10 cellular contexts compared by ENCODE assay signal in genomic region chr1:53888716-53889115, GRCh38. TPM values are rescaled to one million over a fixed set of nuclear protein-coding genes. Genes with fewer than 3 reads are reported as not detected.
A peak's percentile ranks its signal among the peaks of the same experiment; 100 is the strongest.
DNase-seq lines count a peak whose midpoint lies in the region; ATAC-seq, FAIRE-seq and TF ChIP-seq lines count a peak whose summit lies in the region.
"Had no signal": no experiment of that assay in that cellular context is flagged by ENCODE, and none has a peak within 500 bp of the region (broad histone marks: within the 10 kb centered on the region; RNA-seq: fewer than 3 reads in every experiment).

No MANE protein-coding gene starts in this region.

- no peaks in the 10 kb centered on the region for H3K9me3 Mint-ChIP-seq in chondrocyte (ENCODE audit: low read depth)
- H3K9me3 Mint-ChIP-seq in natural killer cell: no peaks in the 10 kb centered on the region

- H3K4me1 Mint-ChIP-seq in chondrocyte (ENCODE audit: low read depth): peaks cover 21% of the 10 kb centered on the region
- H3K4me1 Mint-ChIP-seq in natural killer cell: peaks cover 38 to 43% of the 10 kb centered on the region in 2 donors

- H3K4me3 Mint-ChIP-seq in chondrocyte (ENCODE audit: unreplicated experiment) (peak overlapping the region; percentile 90), natural killer cell (peak overlapping the region; percentile 97)

- H3K9me3 ChIP-seq in MG63: no peaks in the 10 kb centered on the region

- no peaks in the 10 kb centered on the region for H3K27me3 ChIP-seq in MG63

- H3K36me3 Mint-ChIP-seq in chondrocyte (ENCODE audit: low read depth): peaks cover 2% of the 10 kb centered on the region
- peaks cover 6% of the 10 kb centered on the region for H3K36me3 Mint-ChIP-seq in natural killer cell

- H3K27me3 Mint-ChIP-seq in chondrocyte (ENCODE audit: low read depth): no peaks in the 10 kb centered on the region
- peaks cover 0 to 3% of the 10 kb centered on the region in 2 donors for H3K27me3 Mint-ChIP-seq in natural killer cell (ENCODE audit: low read depth in 2 of 2)

- ATAC-seq in natural killer cell: no peak

- DNase-seq in AG09309 (ENCODE audit: low read depth) (no peak), MG63 (no peak), chondrocyte (ENCODE audit: low spot score) (no peak), natural killer cell (no peak), RPMI8226 (no peak), GM12892 (ENCODE audit: insufficient read length) (no peak), posterior vena cava (ENCODE audit: low spot score) (no peak), NCI-H446 (lab: John Stamatoyannopoulos, UW) (no peak)
- DNase-seq: NCI-H526 treated with DMSO at 0.1 percent for 48 hours, posterior cingulate gyrus had no signal

- no peak for FAIRE-seq in GM12892 (lab: Jason Lieb, UNC)

- H3K27ac Mint-ChIP-seq in chondrocyte (ENCODE audit: unreplicated experiment) (no peak overlapping the region), natural killer cell (peak overlapping the region; percentile 92 to 95)

- TF ChIP-seq POLR2A in GM12892 (IDR thresholded peaks at IDR 0.05; ENCODE audit: low read depth, low read length): no peak

- H3K4me3 ChIP-seq in AG09309 (ENCODE audit: control insufficient read depth, low read depth, low read length): peak overlapping the region; percentile 73; the same call in 1 of the 2 replicates
- peak overlapping the region; percentile 90 for H3K4me3 ChIP-seq in MG63

- intact Hi-C loops in natural killer cell (cut with micrococcal nuclease) (loop anchor here (1.0 kb wide), 1 partner anchor 58 kb away; the partner anchor contains the start of gene LRRC42), posterior vena cava (cut with DNase I) (loop anchor here in 1 of 2 donors (5.0 kb wide), 1 partner anchor 59 kb away; the partner anchor contains the start of genes IFT25 and LRRC42)

- H3K36me3 ChIP-seq in MG63: no peaks in the 10 kb centered on the region; the same call in 1 of the 2 replicates

- TF ChIP-seq CTCF in AG09309 (IDR thresholded peaks at IDR 0.05; ENCODE audit: control insufficient read depth, insufficient read depth, low read depth, low read length, missing control alignments) (no peak), chondrocyte (IDR thresholded peaks at IDR 0.05) (no peak), natural killer cell (IDR thresholded peaks at IDR 0.05) (no peak)

RNA-seq across cellular contexts. Expression of gene YIPF1, which starts 0.9 kb away (rescaled TPM):
- 15.2 and 20.3 TPM in 2 replicates for total RNA-seq in MG63 (2014; rRNA removed; shearing (Covaris generic); ENCODE audit: low replicate concordance)
- 17.2 to 18.4 TPM (median 18.1 TPM) in 3 replicates for total RNA-seq in chondrocyte
- total RNA-seq in natural killer cell: 10 to 100 TPM; 13.2 to 20.8 (median 18.0) TPM
- polyA plus RNA-seq in GM12892 (2012; ENCODE audit: missing spikeins): 12.6 TPM
- 10 to 100 TPM; 13.8 to 15.1 TPM for total RNA-seq in posterior vena cava

RNA-seq across cellular contexts. Expression of gene DIO1, which starts 5.3 kb away (rescaled TPM):
- total RNA-seq in MG63 (2014; rRNA removed; shearing (Covaris generic); ENCODE audit: low replicate concordance): not detected in 2 replicates
- total RNA-seq in chondrocyte: not detected in 3 replicates
- total RNA-seq in natural killer cell: not detected
- polyA plus RNA-seq in GM12892 (2012; ENCODE audit: missing spikeins): 0.15 TPM
- total RNA-seq in posterior vena cava: not detected

RNA-seq across cellular contexts. Expression of gene NDC1, which starts 50.6 kb away (rescaled TPM):
- total RNA-seq in MG63 (2014; rRNA removed; shearing (Covaris generic); ENCODE audit: low replicate concordance): 79.8 and 83.6 TPM in 2 replicates
- total RNA-seq in chondrocyte (7.0 to 9.7 TPM (median 8.6 TPM) in 3 replicates), natural killer cell (1 to 10 TPM; 4.3 to 6.3 (median 5.2) TPM), posterior vena cava (1 to 10 TPM; 6.0 to 6.9 TPM)
- 19.7 TPM for polyA plus RNA-seq in GM12892 (2012; ENCODE audit: missing spikeins)

RNA-seq across cellular contexts. Expression of gene IFT25, which starts 56.8 kb away (rescaled TPM):
- 31.5 and 54.1 TPM in 2 replicates for total RNA-seq in MG63 (2014; rRNA removed; shearing (Covaris generic); ENCODE audit: low replicate concordance)
- total RNA-seq in chondrocyte (20.4 to 33.7 TPM (median 20.6 TPM) in 3 replicates), natural killer cell (10 to 100 TPM; 41.5 to 54.6 (median 41.6) TPM), posterior vena cava (10 to 100 TPM; 22.5 to 23.7 TPM)
- 92.9 TPM for polyA plus RNA-seq in GM12892 (2012; ENCODE audit: missing spikeins)

RNA-seq across cellular contexts. Expression of gene LRRC42, which starts 57.4 kb away (rescaled TPM):
- 78.4 and 79.6 TPM in 2 replicates for total RNA-seq in MG63 (2014; rRNA removed; shearing (Covaris generic); ENCODE audit: low replicate concordance)
- total RNA-seq in chondrocyte: 32.0 to 42.2 TPM (median 37.6 TPM) in 3 replicates
- total RNA-seq in natural killer cell: 10 to 100 TPM in 2 of 3 donors, 1 to 10 TPM in 1; 8.9 to 11.1 (median 10.0) TPM
- 26.8 TPM for polyA plus RNA-seq in GM12892 (2012; ENCODE audit: missing spikeins)
- total RNA-seq in posterior vena cava: 10 to 100 TPM; 14.2 to 17.9 TPM
